27 cellular contexts compared by ENCODE assay signal in genomic region chr6:138832182-138832581, GRCh38. TPM values are rescaled to one million over a fixed set of nuclear protein-coding genes. Genes with fewer than 3 reads are reported as not detected.
DNase-seq lines count a peak whose midpoint lies in the region; ATAC-seq and TF ChIP-seq lines count a peak whose summit lies in the region.
"Had no signal": no experiment of that assay in that cellular context is flagged by ENCODE, and none has a peak within 500 bp of the region (broad histone marks: within the 10 kb centered on the region; RNA-seq: fewer than 3 reads in every experiment).

No MANE protein-coding gene starts in this region.

- no peaks in the 10 kb centered on the region for H3K79me2 ChIP-seq in mesendoderm (ENCODE audit: control insufficient read depth, insufficient read depth, low read length)

- no peak overlapping the region for H3K23ac ChIP-seq in mesendoderm (ENCODE audit: low read length)
- H3K23ac ChIP-seq in neuronal stem cell (ENCODE audit: low read depth, low read length, poor library complexity) = no peak overlapping the region

- H3K4me3 ChIP-seq in right cardiac atrium (ENCODE audit: low read length) = no peak overlapping the region
- no peak overlapping the region for H3K4me3 ChIP-seq in mesendoderm (ENCODE audit: low read length)
- no peak overlapping the region for H3K4me3 ChIP-seq in neuronal stem cell (ENCODE audit: low read length in 2 of 2)
- H3K4me3 ChIP-seq: BLaER1, GM12878 had no signal

- no peak overlapping the region for H4K5ac ChIP-seq in mesendoderm (ENCODE audit: low read length)

- intact Hi-C loops in right cardiac atrium (cut with DNase I) (loop anchor here in 1 of 4 donors (5.0 kb wide), 1 partner anchor 40 kb away; no protein-coding TSS in a partner anchor), cardiac septum (cut with DNase I) (no loop called here)

- H2BK5ac ChIP-seq in mesendoderm (ENCODE audit: low read length) = no peak overlapping the region
- no peak overlapping the region for H2BK5ac ChIP-seq in neuronal stem cell (ENCODE audit: low read length)

- no peak for TF ChIP-seq CTCF in VCaP (conservative IDR thresholded peaks at IDR 0.05)

- H4K8ac ChIP-seq in mesendoderm (ENCODE audit: low read depth, low read length) (peak overlapping the region; percentile 76), neuronal stem cell (ENCODE audit: low read depth, low read length) (no peak overlapping the region)

- no peaks in the 10 kb centered on the region for H3K79me1 ChIP-seq in mesendoderm (ENCODE audit: low read length)
- no peaks in the 10 kb centered on the region for H3K79me1 ChIP-seq in neuronal stem cell (ENCODE audit: low read depth, low read length)

- WGBS in right cardiac atrium = 96% methylated on average over 2 of the region's 2 CpGs
- no CpG with 5 or more reads among the region's 2 CpGs for WGBS in mesendoderm (ENCODE audit: extremely low coverage, insufficient coverage, low lambda C conversion rate)
- no CpG with 5 or more reads among the region's 2 CpGs for WGBS in neuronal stem cell (ENCODE audit: extremely low coverage in 2 of 2, insufficient read length in 2 of 2, insufficient replicate concordance in 1 of 2), 2 donors

- H3K27ac ChIP-seq in right cardiac atrium (ENCODE audit: low read length) = peak overlapping the region; percentile 35
- H3K27ac ChIP-seq in VCaP = peak overlapping the region; percentile 97
- no peak overlapping the region for H3K27ac ChIP-seq in mesendoderm (ENCODE audit: low read depth, low read length)
- H3K27ac ChIP-seq in neuronal stem cell (replicated peaks; ENCODE audit: low read length) = no peak overlapping the region
- H3K27ac ChIP-seq: BLaER1 had no signal

- no peak overlapping the region for H3K56ac ChIP-seq in mesendoderm (ENCODE audit: low read length)

- H3K9ac ChIP-seq in mesendoderm (ENCODE audit: low read length) (no peak overlapping the region), neuronal stem cell (ENCODE audit: low read depth, low read length, poor library complexity) (no peak overlapping the region)
- H3K9ac ChIP-seq: BLaER1 had no signal

- H2BK120ac ChIP-seq in mesendoderm (ENCODE audit: low read depth, low read length) (no peak overlapping the region), neuronal stem cell (ENCODE audit: low read depth, low read length) (no peak overlapping the region)

- H3K9me3 ChIP-seq in right cardiac atrium (ENCODE audit: control insufficient read depth, low read length) (no peaks in the 10 kb centered on the region), neuronal stem cell (replicated peaks in 1 of 2; ENCODE audit: control insufficient read depth in 2 of 2, insufficient read depth in 1 of 2, low read depth in 1 of 2, low read length in 2 of 2) (no peaks in the 10 kb centered on the region)
- H3K9me3 ChIP-seq: BE2C, BLaER1 had no signal

- no peak overlapping the region for H3K14ac ChIP-seq in neuronal stem cell (ENCODE audit: low read length)

- no peak overlapping the region for H3K4ac ChIP-seq in mesendoderm (ENCODE audit: low read depth, low read length)
- H3K4ac ChIP-seq in neuronal stem cell (ENCODE audit: low read length) = no peak overlapping the region

- no peak for DNase-seq in right cardiac atrium
- DNase-seq in cardiac septum (ENCODE audit: low spot score) = no peak
- DNase-seq in mesendoderm = no peak
- no peak for DNase-seq in activated gamma-delta T cell treated with Interleukin-2 at 50 U/mL for 16 hours
- no peak for DNase-seq in neuronal stem cell (ENCODE audit: low spot score)
- DNase-seq: 8988T; ACHN; BE2C; C1 segment of cervical spinal cord; CD4-positive, alpha-beta memory T cell; CD4-positive, CD25-positive, alpha-beta regulatory T cell; CD8-positive, alpha-beta memory T cell; COR-L47; DMS 273 treated with DMSO at 0.1 percent for 48 hours; DMS153; DMS53; DMS79; DND-41; EL; GDM1 had no signal

- H3K4me1 ChIP-seq in right cardiac atrium (ENCODE audit: control insufficient read depth, insufficient read depth, low read length) = peaks cover 3% of the 10 kb centered on the region
- H3K4me1 ChIP-seq in mesendoderm (ENCODE audit: control insufficient read depth, low read depth, low read length) = no peaks in the 10 kb centered on the region
- no peaks in the 10 kb centered on the region for H3K4me1 ChIP-seq in neuronal stem cell (ENCODE audit: control insufficient read depth in 2 of 2, insufficient read depth in 1 of 2, low read depth in 1 of 2, low read length in 2 of 2)
- H3K4me1 ChIP-seq: BE2C had no signal

- H2BK12ac ChIP-seq in neuronal stem cell (ENCODE audit: low read length) = no peak overlapping the region

- H3K4me2 ChIP-seq in mesendoderm (ENCODE audit: low read length) (no peak overlapping the region), neuronal stem cell (ENCODE audit: insufficient read depth, low read length, poor library complexity, severe bottlenecking) (no peak overlapping the region)
- H3K4me2 ChIP-seq: BLaER1 had no signal

- H2BK15ac ChIP-seq in mesendoderm (replicated peaks; ENCODE audit: low read depth) = no peak overlapping the region
- H2BK15ac ChIP-seq in neuronal stem cell (ENCODE audit: low read length) = no peak overlapping the region

- H2AK5ac ChIP-seq in mesendoderm (ENCODE audit: low read length) (no peak overlapping the region), neuronal stem cell (ENCODE audit: low read depth, low read length) (no peak overlapping the region)

- no peak overlapping the region for H4K91ac ChIP-seq in neuronal stem cell (ENCODE audit: low read depth, low read length, poor library complexity)

- H3K36me3 ChIP-seq in mesendoderm (ENCODE audit: control insufficient read depth, insufficient read depth, low read length) (no peaks in the 10 kb centered on the region), neuronal stem cell (replicated peaks in 1 of 2; ENCODE audit: control insufficient read depth in 2 of 2, insufficient read depth in 2 of 2, low read length in 2 of 2) (no peaks in the 10 kb centered on the region)
- H3K36me3 ChIP-seq: BE2C, BLaER1 had no signal

- H3K18ac ChIP-seq in mesendoderm (ENCODE audit: low read length) (no peak overlapping the region), neuronal stem cell (ENCODE audit: low read length) (no peak overlapping the region)

- H3K27me3 ChIP-seq in right cardiac atrium (ENCODE audit: control insufficient read depth, insufficient read depth) (no peaks in the 10 kb centered on the region), mesendoderm (ENCODE audit: insufficient read depth, low read length, poor library complexity) (no peaks in the 10 kb centered on the region), neuronal stem cell (ENCODE audit: control insufficient read depth in 3 of 3, insufficient read depth in 3 of 3, low read depth in 1 of 3, low read length in 3 of 3) (no peaks in the 10 kb centered on the region)
- H3K27me3 ChIP-seq: BE2C, BLaER1 had no signal

- no peak for ATAC-seq in right cardiac atrium
- ATAC-seq: GM12878 had no signal

- no peak overlapping the region for H2AFZ ChIP-seq in neuronal stem cell (ENCODE audit: low read length)

RNA-seq across cellular contexts. Expression of gene ECT2L, which starts 36.3 kb away (rescaled TPM):
- total RNA-seq in right cardiac atrium = 1 to 10 TPM in 2 of 4 donors, under 1 TPM in 2; 0.41 to 2.8 (median 0.75) TPM
- 0.23 TPM for polyA plus RNA-seq in right cardiac atrium
- 10.5 TPM for total RNA-seq in cardiac septum
- not detected for polyA plus RNA-seq in mesendoderm (2013, experiment 1 of 2)
- not detected for polyA plus RNA-seq in mesendoderm (2013, experiment 2 of 2)
- polyA plus RNA-seq in neuronal stem cell (2013, experiment 1 of 2) = not detected
- not detected for polyA plus RNA-seq in neuronal stem cell (2013, experiment 2 of 2)
- total RNA-seq: A673; CD4-positive, alpha-beta memory T cell; CD4-positive, CD25-positive, alpha-beta regulatory T cell; CD8-positive, alpha-beta memory T cell; Daoy; G401; GM12878 had no signal
- polyA plus RNA-seq: CD14-positive monocyte had no signal

RNA-seq across cellular contexts. Expression of gene CCDC28A, which starts 58.6 kb away (rescaled TPM):
- 10 to 100 TPM in 1 of 4 donors, 1 to 10 TPM in 3; 6.7 to 11.6 (median 9.7) TPM for total RNA-seq in right cardiac atrium
- 13.4 TPM for polyA plus RNA-seq in right cardiac atrium
- 7.9 TPM for total RNA-seq in cardiac septum
- polyA plus RNA-seq in mesendoderm (2013, experiment 1 of 2) = 9.8 TPM
- polyA plus RNA-seq in mesendoderm (2013, experiment 2 of 2) = 10.0 TPM
- polyA plus RNA-seq in neuronal stem cell (2013, experiment 1 of 2) = 21.1 TPM
- polyA plus RNA-seq in neuronal stem cell (2013, experiment 2 of 2) = 20.4 TPM

Comparison
In these comparisons a context has a peak if more than half of its experiments do, and no peak if none do; other contexts are left out.
1. H3K27ac ChIP-seq: peak in right cardiac atrium (single experiment) and VCaP (single experiment); none in mesendoderm (single experiment) and neuronal stem cell (single experiment).